In genomic region chr13:31175847-31176536, GRCh38 we compare ENCODE assay signal across 1 cellular context.
A peak's percentile ranks its signal among the peaks of the same experiment; 100 is the strongest.
TF ChIP-seq lines count a peak whose summit lies in the region.

No MANE protein-coding gene starts in this region.

TF ChIP-seq in HepG2, 621 proteins besides CTCF, POLR2A, EP300 and RAD21:
- no peak for TF ChIP-seq DRAP1 (CRISPR knock-in tag; IDR thresholded peaks at IDR 0.05)
- peak; percentile 66 for TF ChIP-seq CEBPB (IDR thresholded peaks at IDR 0.05; ENCODE audit: borderline replicate concordance, low read depth, low read length)
- 0 out of 2 replicates have a peak, but pooled peaks have one; percentile 7 for TF ChIP-seq ZNF629 (CRISPR knock-in tag; conservative IDR thresholded peaks at IDR 0.05)
- no peak for TF ChIP-seq CC2D1A (CRISPR knock-in tag; IDR thresholded peaks at IDR 0.05)
- peak; percentile 51 for TF ChIP-seq CEBPG (CRISPR knock-in tag; IDR thresholded peaks at IDR 0.05)
TF ChIP-seq in HepG2: peak in this region for 3.
